15 cellular contexts compared by ENCODE assay signal in the genomic region with DNA sequence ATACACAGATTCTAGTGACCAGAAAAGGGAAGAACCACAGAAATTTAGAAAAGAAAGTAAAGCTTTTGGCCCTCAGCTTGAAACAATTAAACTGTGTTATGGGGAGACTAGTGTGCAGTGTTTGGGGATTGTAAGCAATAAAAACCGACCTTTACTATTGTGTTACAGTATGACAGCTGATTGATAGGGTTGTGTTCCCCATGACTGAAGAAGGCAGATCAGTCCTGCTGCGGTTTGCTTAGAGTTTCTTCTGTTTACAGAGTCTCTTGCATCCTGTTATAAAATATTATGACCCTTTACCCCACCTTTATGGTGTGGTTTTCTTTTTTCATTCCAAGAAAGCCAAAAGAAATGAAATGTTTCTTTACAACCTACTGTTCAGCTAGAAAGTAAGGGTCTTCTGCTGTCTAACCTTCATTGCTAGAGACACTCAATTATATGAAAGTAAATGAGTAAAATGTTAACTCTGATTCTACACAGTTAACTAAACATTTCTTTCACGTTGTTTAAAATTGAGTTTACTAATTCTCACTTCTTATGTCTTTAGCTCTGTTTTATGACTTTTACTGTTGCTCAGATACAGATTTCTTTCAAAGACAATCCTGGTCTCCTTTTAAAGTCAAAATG. TPM values are rescaled to one million over a fixed set of nuclear protein-coding genes. Genes with fewer than 3 reads are reported as not detected.
A peak's percentile ranks its signal among the peaks of the same experiment; 100 is the strongest.
DNase-seq lines count a peak whose midpoint lies in the region; ATAC-seq, FAIRE-seq and TF ChIP-seq lines count a peak whose summit lies in the region.
"Had no signal": no experiment of that assay in that cellular context is flagged by ENCODE, and none has a peak within 500 bp of the region (broad histone marks: within the 10 kb centered on the region; RNA-seq: fewer than 3 reads in every experiment).

No MANE protein-coding gene starts in this region.

- no peak overlapping the region for H4K8ac ChIP-seq in H1 (ENCODE audit: extremely low read depth, insufficient read depth, low read length)

- no peak for DNase-seq in activated CD8-positive, alpha-beta T cell treated with anti-CD3 and anti-CD28 coated beads for 36 hours
- no peak for DNase-seq in activated CD8-positive, alpha-beta T cell treated with anti-CD3 and anti-CD28 coated beads, Interleukin-2, amount 10 ng/mL, durations not matched to agents 7 days and 5 days
- no peak for DNase-seq in H1 (ENCODE audit: low read depth in 1 of 2, low spot score in 2 of 2)
- DNase-seq in superior temporal gyrus (ENCODE audit: extremely low spot score) = peak; percentile 21
- DNase-seq in NCI-H146 treated with DMSO at 0.1 percent for 48 hours (lab: John Stamatoyannopoulos, UW; ENCODE audit: unreplicated experiment) = no peak
- no peak for DNase-seq in activated naive CD4-positive, alpha-beta T cell treated with anti-CD3 and anti-CD28 coated beads for 36 hours
- DNase-seq in NCI-H526 treated with DMSO at 0.1 percent for 48 hours (lab: John Stamatoyannopoulos, UW) = no peak
- DNase-seq: activated naive CD4-positive, alpha-beta T cell treated with Interleukin-2 at 50 U/mL for 16 hours; DMS53; NCI-H2227 treated with DMSO at 0.1 percent for 48 hours; posterior cingulate gyrus; T-helper 9 cell had no signal

- no peak for TF ChIP-seq CTCF in activated CD8-positive, alpha-beta T cell treated with anti-CD3 and anti-CD28 coated beads for 36 hours (IDR thresholded peaks at IDR 0.05)
- no peak for TF ChIP-seq CTCF in H1 (IDR thresholded peaks at IDR 0.05; ENCODE audit: control extremely low read depth in 1 of 3, insufficient read depth in 1 of 3, low read depth in 1 of 3, low read length in 3 of 3)

- WGBS in H1 (ENCODE audit: extremely low coverage in 1 of 2, insufficient coverage in 1 of 2, insufficient read length in 1 of 2, insufficient replicate concordance in 2 of 2, low coverage in 1 of 2, low lambda C conversion rate in 2 of 2, missing lambda C conversion rate in 1 of 2), 2 experiments = 78% methylated on average over 3 of the region's 3 CpGs; no CpG with 5 or more reads in 1 of the 2 experiments

- no peak for TF ChIP-seq POLR2A in H1 (IDR thresholded peaks at IDR 0.05; ENCODE audit: control extremely low read depth in 1 of 2, low read depth in 2 of 2, low read length in 2 of 2)

- H2BK15ac ChIP-seq in H1 (ENCODE audit: low read length) = no peak overlapping the region

- no peak overlapping the region for H2BK120ac ChIP-seq in H1 (replicated peaks; ENCODE audit: low read depth, low read length)

- no peak overlapping the region for H2BK5ac ChIP-seq in H1 (ENCODE audit: low read depth, low read length)

- H3K56ac ChIP-seq in H1 (replicated peaks; ENCODE audit: insufficient read length, low read depth, low read length) = no peak overlapping the region

- no peak overlapping the region for H3K27ac Mint-ChIP-seq in activated CD8-positive, alpha-beta T cell treated with anti-CD3 and anti-CD28 coated beads for 36 hours
- H3K27ac Mint-ChIP-seq in activated CD8-positive, alpha-beta T cell treated with anti-CD3 and anti-CD28 coated beads, Interleukin-2, amount 10 ng/mL, durations not matched to agents 7 days and 5 days = no peak overlapping the region
- H3K27ac Mint-ChIP-seq in activated naive CD4-positive, alpha-beta T cell treated with anti-CD3 and anti-CD28 coated beads for 36 hours = no peak overlapping the region

- no peaks in the 10 kb centered on the region; a peak in 1 of 4 replicates for H3K79me2 ChIP-seq in H1 (ENCODE audit: control insufficient read depth in 1 of 2, insufficient read depth in 2 of 2, low read length in 2 of 2)

- H3K79me1 ChIP-seq in H1 (ENCODE audit: low read depth, low read length) = no peaks in the 10 kb centered on the region

- H4K5ac ChIP-seq in H1 (ENCODE audit: insufficient read length, low read depth, low read length) = no peak overlapping the region

- H3K18ac ChIP-seq in H1 (ENCODE audit: extremely low read depth, low read length) = no peak overlapping the region

- H2AK5ac ChIP-seq in H1 (ENCODE audit: low read depth, low read length) = no peak overlapping the region

- H3K27me3 Mint-ChIP-seq in activated CD8-positive, alpha-beta T cell treated with anti-CD3 and anti-CD28 coated beads for 36 hours = no peaks in the 10 kb centered on the region
- no peaks in the 10 kb centered on the region for H3K27me3 Mint-ChIP-seq in activated CD8-positive, alpha-beta T cell treated with anti-CD3 and anti-CD28 coated beads, Interleukin-2, amount 10 ng/mL, durations not matched to agents 7 days and 5 days (ENCODE audit: low read depth)
- no peaks in the 10 kb centered on the region for H3K27me3 Mint-ChIP-seq in activated naive CD4-positive, alpha-beta T cell treated with anti-CD3 and anti-CD28 coated beads for 36 hours (ENCODE audit: low read depth)

- CTCF ChIA-PET in activated CD8-positive, alpha-beta T cell treated with anti-CD3 and anti-CD28 coated beads for 36 hours (lab: Charles Lee) = no interaction called here
- CTCF ChIA-PET in activated CD8-positive, alpha-beta T cell treated with anti-CD3 and anti-CD28 coated beads, Interleukin-2, amount 10 ng/mL, durations not matched to agents 7 days and 5 days (lab: Charles Lee) = interaction anchor here (1.6 kb wide), 1 partner anchor 15 kb away, joined by 3 read pairs; no protein-coding TSS in a partner anchor
- CTCF ChIA-PET in H1 (lab: Charles Lee; ENCODE audit: partially characterized antibody) = interaction anchor here (0.8 kb wide), 1 partner anchor 10 kb away, joined by 4 read pairs; no protein-coding TSS in a partner anchor
- CTCF ChIA-PET in activated naive CD4-positive, alpha-beta T cell treated with anti-CD3 and anti-CD28 coated beads for 36 hours (lab: Charles Lee) = no interaction called here

- TF ChIP-seq EP300 in H1 (IDR thresholded peaks at IDR 0.05; ENCODE audit: borderline replicate concordance in 1 of 2, low read depth in 2 of 2, low read length in 2 of 2) = no peak

- peak; percentile 34 for ATAC-seq in activated CD8-positive, alpha-beta T cell treated with anti-CD3 and anti-CD28 coated beads for 36 hours
- no peak for ATAC-seq in activated CD8-positive, alpha-beta T cell treated with anti-CD3 and anti-CD28 coated beads, Interleukin-2, amount 10 ng/mL, durations not matched to agents 7 days and 5 days
- peak; percentile 75 for ATAC-seq in HG03432 (IDR thresholded peaks at IDR 0.05; ENCODE audit: unreplicated experiment)
- ATAC-seq: HCT116, Panc1 had no signal

- no peak overlapping the region for H3K4me3 ChIP-seq in H1 (ENCODE audit: extremely low read depth in 1 of 4, insufficient read depth in 2 of 4, low read depth in 3 of 4, low read length in 4 of 4)

- H3K4me3 Mint-ChIP-seq in activated CD8-positive, alpha-beta T cell treated with anti-CD3 and anti-CD28 coated beads for 36 hours = no peak overlapping the region
- H3K4me3 Mint-ChIP-seq in activated CD8-positive, alpha-beta T cell treated with anti-CD3 and anti-CD28 coated beads, Interleukin-2, amount 10 ng/mL, durations not matched to agents 7 days and 5 days = no peak overlapping the region
- no peak overlapping the region for H3K4me3 Mint-ChIP-seq in activated naive CD4-positive, alpha-beta T cell treated with anti-CD3 and anti-CD28 coated beads for 36 hours

- 0 out of 7 replicates have a peak, but pooled peaks cover 0 to 6% (median 0%) of the 10 kb centered on the region in 4 experiments for H3K4me1 ChIP-seq in H1 (replicated peaks in 1 of 4; ENCODE audit: control insufficient read depth in 3 of 4, insufficient read depth in 4 of 4, low read length in 3 of 4)

- no peak overlapping the region for H3K14ac ChIP-seq in H1 (ENCODE audit: insufficient read length)

- H3K9me3 Mint-ChIP-seq in activated CD8-positive, alpha-beta T cell treated with anti-CD3 and anti-CD28 coated beads for 36 hours = no peaks in the 10 kb centered on the region
- H3K9me3 Mint-ChIP-seq in activated CD8-positive, alpha-beta T cell treated with anti-CD3 and anti-CD28 coated beads, Interleukin-2, amount 10 ng/mL, durations not matched to agents 7 days and 5 days (ENCODE audit: insufficient read depth) = no peaks in the 10 kb centered on the region
- H3K9me3 Mint-ChIP-seq in activated naive CD4-positive, alpha-beta T cell treated with anti-CD3 and anti-CD28 coated beads for 36 hours = no peaks in the 10 kb centered on the region

- H4K20me1 ChIP-seq in H1 (replicated peaks in 1 of 2; ENCODE audit: control insufficient read depth in 1 of 2, insufficient read depth in 2 of 2, low read length in 2 of 2) = no peaks in the 10 kb centered on the region

- no peak overlapping the region for H3K4me2 ChIP-seq in H1 (ENCODE audit: insufficient read depth in 1 of 2, low read depth in 2 of 2, low read length in 2 of 2)

- peaks cover 3% of the 10 kb centered on the region for H3K36me3 Mint-ChIP-seq in activated CD8-positive, alpha-beta T cell treated with anti-CD3 and anti-CD28 coated beads for 36 hours (ENCODE audit: low read depth)
- peaks cover 3% of the 10 kb centered on the region for H3K36me3 Mint-ChIP-seq in activated CD8-positive, alpha-beta T cell treated with anti-CD3 and anti-CD28 coated beads, Interleukin-2, amount 10 ng/mL, durations not matched to agents 7 days and 5 days (ENCODE audit: low read depth)
- H3K36me3 Mint-ChIP-seq in activated naive CD4-positive, alpha-beta T cell treated with anti-CD3 and anti-CD28 coated beads for 36 hours (ENCODE audit: low read depth) = peaks cover 3% of the 10 kb centered on the region

- POLR2A ChIA-PET in activated CD8-positive, alpha-beta T cell treated with anti-CD3 and anti-CD28 coated beads for 36 hours (lab: Charles Lee) = no interaction called here
- POLR2A ChIA-PET in activated CD8-positive, alpha-beta T cell treated with anti-CD3 and anti-CD28 coated beads, Interleukin-2, amount 10 ng/mL, durations not matched to agents 7 days and 5 days (lab: Charles Lee) = no interaction called here
- POLR2A ChIA-PET in H1 (lab: Charles Lee; ENCODE audit: partially characterized antibody) = interaction anchor here (1.1 kb wide), 1 partner anchor 14 kb away, joined by 4 read pairs; no protein-coding TSS in a partner anchor

- peaks cover 0 to 10% (median 0%) of the 10 kb centered on the region in 4 experiments; a peak in 1 of 8 replicates for H3K36me3 ChIP-seq in H1 (ENCODE audit: control insufficient read depth in 2 of 4, insufficient read depth in 4 of 4, low read length in 3 of 4)

- no peak overlapping the region for H3K27ac ChIP-seq in H1 (ENCODE audit: low read depth, low read length)

- no peaks in the 10 kb centered on the region for H3K9me3 ChIP-seq in H1 (ENCODE audit: insufficient read depth in 2 of 2, low read depth in 1 of 2, low read length in 1 of 2)

- no peaks in the 10 kb centered on the region for H3K23me2 ChIP-seq in H1 (ENCODE audit: low read depth, low read length)

- TF ChIP-seq RAD21 in H1 (IDR thresholded peaks at IDR 0.05 in 1 of 2, conservative IDR thresholded peaks at IDR 0.05 in 1 of 2; ENCODE audit: low read depth in 2 of 2, low read length in 2 of 2) = no peak

- no peak overlapping the region for H3K9ac ChIP-seq in H1 (replicated peaks in 1 of 4; ENCODE audit: extremely low read depth in 1 of 4, low read depth in 3 of 4, low read length in 3 of 4)

- no peak overlapping the region for H4K91ac ChIP-seq in H1 (replicated peaks; ENCODE audit: insufficient read length, low read length)

- peak; percentile 55 for FAIRE-seq in H1 (lab: Jason Lieb, UNC)

- no peak overlapping the region for H3K4ac ChIP-seq in H1 (replicated peaks; ENCODE audit: insufficient read length, low read depth, low read length)

- no peak overlapping the region for H2AFZ ChIP-seq in H1 (ENCODE audit: low read length)

- no peak overlapping the region for H2BK20ac ChIP-seq in H1 (ENCODE audit: low read length)

- H3K4me1 Mint-ChIP-seq in activated CD8-positive, alpha-beta T cell treated with anti-CD3 and anti-CD28 coated beads for 36 hours (ENCODE audit: low read depth) = peaks cover 19% of the 10 kb centered on the region
- H3K4me1 Mint-ChIP-seq in activated CD8-positive, alpha-beta T cell treated with anti-CD3 and anti-CD28 coated beads, Interleukin-2, amount 10 ng/mL, durations not matched to agents 7 days and 5 days (ENCODE audit: low read depth) = peaks cover 6% of the 10 kb centered on the region
- peaks cover 18% of the 10 kb centered on the region for H3K4me1 Mint-ChIP-seq in activated naive CD4-positive, alpha-beta T cell treated with anti-CD3 and anti-CD28 coated beads for 36 hours (ENCODE audit: low read depth)

- H3K23ac ChIP-seq in H1 (ENCODE audit: insufficient read length) = no peak overlapping the region

- intact Hi-C loops in activated CD8-positive, alpha-beta T cell treated with anti-CD3 and anti-CD28 coated beads for 36 hours (cut with micrococcal nuclease) = no loop called here
- intact Hi-C loops in activated naive CD4-positive, alpha-beta T cell treated with anti-CD3 and anti-CD28 coated beads for 36 hours (cut with micrococcal nuclease) = no loop called here

- H2BK12ac ChIP-seq in H1 (ENCODE audit: low read depth, low read length) = no peak overlapping the region

- no peaks in the 10 kb centered on the region for H3K27me3 ChIP-seq in H1 (replicated peaks in 1 of 4; ENCODE audit: control insufficient read depth in 3 of 4, extremely low read depth in 1 of 4, insufficient read depth in 3 of 4, low read length in 3 of 4)

RNA-seq across cellular contexts. Expression of gene CHIC1, which starts 18.1 kb away (rescaled TPM):
- total RNA-seq in activated CD8-positive, alpha-beta T cell treated with anti-CD3 and anti-CD28 coated beads for 36 hours = 1 to 10 TPM; 3.9 to 4.4 TPM
- 1 to 10 TPM; 3.6 to 5.0 TPM for total RNA-seq in activated CD8-positive, alpha-beta T cell treated with anti-CD3 and anti-CD28 coated beads, Interleukin-2, amount 10 ng/mL, durations not matched to agents 7 days and 5 days
- total RNA-seq in H1 (2021; fragmentation: NEBNext Ultra II Directional; extraction: Animal tissue kit (Norgen Biotek cat#: 25700)) = 9.6 and 10.1 TPM in 2 replicates
- 1.9 and 3.1 TPM in 2 replicates for polyA plus RNA-seq in H1 (2011; rRNA removed)
- polyA plus RNA-seq in H1 (2011; cell fraction: cytosol; rRNA removed) = 3.8 TPM
- polyA plus RNA-seq in H1 (2011; cell fraction: nucleus; rRNA removed) = 2.1 TPM
- 2.6 to 5.5 TPM (median 4.5 TPM) in 4 replicates for polyA plus RNA-seq in H1 (2012, experiment 1 of 2)
- polyA plus RNA-seq in H1 (2012, experiment 2 of 2) = 0.46 TPM
- 3.7 TPM for polyA plus RNA-seq in H1 (2013, experiment 1 of 2)
- 3.0 TPM for polyA plus RNA-seq in H1 (2013, experiment 2 of 2)
- polyA minus RNA-seq in H1 (2011; rRNA and poly(A)+ RNA removed) = 10.8 and 10.9 TPM in 2 replicates
- polyA minus RNA-seq in H1 (2011; cell fraction: cytosol; rRNA and poly(A)+ RNA removed) = 3.1 TPM
- polyA minus RNA-seq in H1 (2011; cell fraction: nucleus; rRNA and poly(A)+ RNA removed) = 19.4 TPM
- 1 to 10 TPM; 3.5 to 4.5 TPM for total RNA-seq in activated naive CD4-positive, alpha-beta T cell treated with anti-CD3 and anti-CD28 coated beads for 36 hours

Comparison
In these comparisons a context has a peak if more than half of its experiments do, and no peak if none do; other contexts are left out.
1. CTCF ChIA-PET loops: an anchor here in activated CD8-positive, alpha-beta T cell treated with anti-CD3 and anti-CD28 coated beads, Interleukin-2, amount 10 ng/mL, durations not matched to agents 7 days and 5 days (1.6 kb wide) and H1 (0.8 kb wide); none called in activated CD8-positive, alpha-beta T cell treated with anti-CD3 and anti-CD28 coated beads for 36 hours and activated naive CD4-positive, alpha-beta T cell treated with anti-CD3 and anti-CD28 coated beads for 36 hours.